In genomic region chrX:136021160-136021559, GRCh38 we compare ENCODE assay signal across 14 cellular contexts. TPM values are rescaled to one million over a fixed set of nuclear protein-coding genes. Genes with fewer than 3 reads are reported as not detected.
DNase-seq lines count a peak whose midpoint lies in the region; ATAC-seq and TF ChIP-seq lines count a peak whose summit lies in the region.
"Had no signal": no experiment of that assay in that cellular context is flagged by ENCODE, and none has a peak within 500 bp of the region (broad histone marks: within the 10 kb centered on the region; RNA-seq: fewer than 3 reads in every experiment).

No MANE protein-coding gene starts in this region.

- H3K27ac ChIP-seq in breast epithelium = no peak overlapping the region
- H3K27ac ChIP-seq: esophagus squamous epithelium, parathyroid adenoma had no signal

- peaks cover 0 to 20% of the 10 kb centered on the region in 2 donors for H3K27me3 ChIP-seq in breast epithelium
- H3K27me3 ChIP-seq: esophagus squamous epithelium had no signal

- TF ChIP-seq POLR2A in breast epithelium (IDR thresholded peaks at IDR 0.05) = no peak

- intact Hi-C loops in breast epithelium (cut with DNase I; ENCODE audit: low total_unique reads) = no loop called here

- H3K4me1 ChIP-seq in breast epithelium = no peaks in the 10 kb centered on the region
- H3K4me1 ChIP-seq: esophagus squamous epithelium, parathyroid adenoma had no signal

- H3K4me3 ChIP-seq in breast epithelium = no peak overlapping the region
- H3K4me3 ChIP-seq: esophagus squamous epithelium had no signal

- H3K9me3 ChIP-seq in breast epithelium = no peaks in the 10 kb centered on the region
- H3K9me3 ChIP-seq: esophagus squamous epithelium had no signal

- TF ChIP-seq CTCF in breast epithelium (IDR thresholded peaks at IDR 0.05) = no peak

- H3K36me3 ChIP-seq in breast epithelium = no peaks in the 10 kb centered on the region

- no peak for DNase-seq in effector CD8-positive, alpha-beta T cell (lab: John Stamatoyannopoulos, UW)
- no peak for DNase-seq in breast epithelium (ENCODE audit: low spot score in 2 of 2)
- no peak for DNase-seq in occipital lobe (lab: John Stamatoyannopoulos, UW)
- no peak for DNase-seq in NCI-H2227 treated with DMSO at 0.1 percent for 48 hours (lab: John Stamatoyannopoulos, UW)
- DNase-seq: activated effector memory CD4-positive, alpha-beta T cell treated with anti-CD3 and anti-CD28 coated beads, Interleukin-2, amount 50 U/mL, for 16 hours; caudate nucleus; DND-41; esophagus squamous epithelium; mesendoderm had no signal

- ATAC-seq in GM18499 (IDR thresholded peaks at IDR 0.05; ENCODE audit: insufficient read depth, unreplicated experiment) (peak; percentile 59), GM19395 (IDR thresholded peaks at IDR 0.05; ENCODE audit: unreplicated experiment) (peak; percentile 73), HG02840 (IDR thresholded peaks at IDR 0.05; ENCODE audit: low FRiP score, unreplicated experiment) (peak; percentile 72), HG03520 (IDR thresholded peaks at IDR 0.05; ENCODE audit: unreplicated experiment) (peak; percentile 80)

RNA-seq across cellular contexts. Expression of gene SLC9A6, which starts 35.9 kb away (rescaled TPM):
- total RNA-seq in breast epithelium (10 to 100 TPM; 12.5 to 17.1 (median 12.9) TPM), occipital lobe (140 TPM)

RNA-seq across cellular contexts. Expression of gene MMGT1, which starts 47.4 kb away (rescaled TPM):
- 10 to 100 TPM; 22.0 to 33.1 (median 25.6) TPM for total RNA-seq in breast epithelium
- 16.7 TPM for total RNA-seq in occipital lobe
